1 cellular context compared by ENCODE assay signal in genomic region chr6:44162876-44163625, GRCh38.
TF ChIP-seq lines count a peak whose summit lies in the region.

No MANE protein-coding gene starts in this region.

TF ChIP-seq in K562, 482 proteins besides CTCF, POLR2A, EP300 and RAD21:
- TF ChIP-seq ZNF77 (CRISPR knock-in tag; IDR thresholded peaks at IDR 0.05) (no peak), ZFP36 (IDR thresholded peaks at IDR 0.05; ENCODE audit: low read depth, low read length, partially characterized antibody) (peak; percentile 5), NCOA6 (IDR thresholded peaks at IDR 0.05) (no peak), YY1 (IDR thresholded peaks at IDR 0.05; ENCODE audit: borderline replicate concordance in 1 of 3, control insufficient read depth in 1 of 3, extremely low read depth in 1 of 3, insufficient read depth in 3 of 3, insufficient read length in 1 of 3, insufficient replicate concordance in 2 of 3, low read depth in 1 of 3, low read length in 2 of 3) (peak in 1 of 3 experiments; percentile 12)
